In the genomic region with DNA sequence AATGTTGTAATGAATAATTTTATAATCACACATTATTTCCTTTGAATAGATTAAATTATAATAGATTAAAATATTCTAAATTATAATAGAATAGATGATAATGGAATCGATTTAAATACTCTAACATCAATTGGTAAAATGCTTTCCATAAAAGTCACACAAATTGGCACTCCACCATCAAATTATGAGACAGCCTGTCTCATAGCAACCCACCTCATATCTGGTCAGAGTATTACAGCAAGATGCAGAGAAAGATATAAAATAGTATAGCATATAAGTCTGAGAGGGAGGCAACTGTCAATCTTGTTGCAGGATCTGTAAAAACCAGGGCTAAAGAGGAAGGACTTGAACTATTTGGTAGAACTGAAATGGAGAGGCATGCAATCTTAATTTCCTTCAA, we compare ENCODE assay signal across 19 cellular contexts.
"Had no signal": no experiment of that assay in that cellular context is flagged by ENCODE, and none has a peak within 500 bp of the region (broad histone marks: within the 10 kb centered on the region; RNA-seq: fewer than 3 reads in every experiment).

No MANE protein-coding gene starts in this region.

- H3K27me3 ChIP-seq: gastrocnemius medialis, heart left ventricle, neutrophil, sigmoid colon, spleen, upper lobe of right lung had no signal

- H3K36me3 ChIP-seq: gastrocnemius medialis, heart left ventricle, neutrophil, sigmoid colon, spleen, upper lobe of right lung had no signal

- H3K9me3 ChIP-seq: gastrocnemius medialis, neutrophil, upper lobe of right lung had no signal

- H3K4me3 ChIP-seq: gastrocnemius medialis, heart left ventricle, sigmoid colon, spleen, upper lobe of right lung had no signal

- DNase-seq: activated CD4-positive, alpha-beta T cell treated with anti-CD3 and anti-CD28 coated beads, Interleukin-2, amount 50 U/mL, for 1 hour; activated CD8-positive, alpha-beta memory T cell treated with anti-CD3 and anti-CD28 coated beads, Interleukin-2, amount 50 U/mL, for 4 hours; activated effector memory CD4-positive, alpha-beta T cell treated with anti-CD3 and anti-CD28 coated beads, Interleukin-2, amount 50 U/mL, for 16 hours; activated naive CD4-positive, alpha-beta T cell treated with anti-CD3 and anti-CD28 coated beads, Interleukin-2, amount 50 U/mL, for 16 hours; activated T-cell treated with anti-CD3 and anti-CD28 coated beads, Interleukin-2, amount 50 U/mL, for 48 hours; aorta; effector CD8-positive, alpha-beta T cell; gastrocnemius medialis; heart left ventricle; immature natural killer cell; left ventricle myocardium superior; sigmoid colon; spleen; stimulated activated CD4-positive, alpha-beta T cell treated with anti-CD3 and anti-CD28 coated beads, Interleukin-4, amount 100 ng/mL, for 4 hours; upper lobe of right lung had no signal

- ATAC-seq: activated CD4-positive, CD25-positive, alpha-beta regulatory T cell treated with anti-CD3 and anti-CD28 coated beads, Interleukin-2, amount 50 U/mL, for 24 hours; gastrocnemius medialis; heart left ventricle; left ventricle myocardium superior; natural killer cell treated with Interleukin-12 subunit alpha and Interleukin-12 subunit beta and Interleukin-15 and Interleukin-18, amount 100 ng/mL, for 72 hours; stimulated activated memory B cell treated with anti-CD40 and anti-IgM and Interleukin-4, amounts not matched to agents 10 μg/mL and 1 μg/mL and 100 μg/mL, for 72 hours; upper lobe of right lung had no signal

- H3K27ac ChIP-seq: gastrocnemius medialis, heart left ventricle, neutrophil, sigmoid colon, spleen, upper lobe of right lung had no signal

- H3K4me1 ChIP-seq: gastrocnemius medialis, heart left ventricle, sigmoid colon, spleen, upper lobe of right lung had no signal
